In the genomic region with DNA sequence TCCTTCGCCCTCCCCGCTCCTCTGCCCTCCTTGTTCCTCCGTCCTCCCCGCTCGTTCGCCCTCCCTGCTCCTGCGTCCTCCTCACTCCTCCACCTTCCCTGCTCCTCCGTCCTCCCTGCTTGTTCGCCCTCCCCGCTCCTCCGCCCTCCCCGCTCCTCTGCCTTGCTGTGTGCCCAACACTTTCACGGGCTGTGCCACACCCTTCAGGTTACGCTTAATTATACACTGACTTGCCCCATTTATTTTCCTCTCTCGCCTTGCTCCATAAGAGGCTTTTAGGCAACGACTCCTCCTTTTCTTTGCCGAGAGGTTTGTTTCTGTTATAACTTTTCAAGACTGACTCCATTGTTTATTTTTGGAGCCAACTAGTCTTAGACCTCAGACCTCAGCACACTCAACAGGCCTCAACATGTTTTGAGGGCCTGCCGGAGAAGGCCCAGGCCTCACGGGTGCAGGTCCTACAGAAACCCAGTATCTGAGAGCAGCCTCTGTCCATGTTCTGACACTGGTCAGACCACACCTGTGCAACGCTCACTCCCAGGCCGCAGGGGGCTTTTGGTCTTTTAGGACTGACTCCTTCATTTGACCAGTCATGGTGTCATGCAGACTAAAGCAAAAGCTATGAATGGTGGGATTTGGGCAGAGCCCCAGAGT, we compare ENCODE assay signal across 21 cellular contexts. TPM values are rescaled to one million over a fixed set of nuclear protein-coding genes. Genes with fewer than 3 reads are reported as not detected.
A peak's percentile ranks its signal among the peaks of the same experiment; 100 is the strongest.
DNase-seq lines count a peak whose midpoint lies in the region; ATAC-seq, FAIRE-seq and TF ChIP-seq lines count a peak whose summit lies in the region.
"Had no signal": no experiment of that assay in that cellular context is flagged by ENCODE, and none has a peak within 500 bp of the region (broad histone marks: within the 10 kb centered on the region; RNA-seq: fewer than 3 reads in every experiment).

No MANE protein-coding gene starts in this region.

- intact Hi-C loops in K562 (cut with micrococcal nuclease) (no loop called here), spleen (cut with DNase I; ENCODE audit: low total_unique reads) (no loop called here)

- H3K4me3 ChIP-seq in K562 (no peak overlapping the region), spleen (no peak overlapping the region)
- H3K4me3 ChIP-seq: adrenal gland, GM23248, sigmoid colon, thoracic aorta had no signal

- TF ChIP-seq EP300 in K562 (IDR thresholded peaks at IDR 0.05; ENCODE audit: low read length): no peak

- BruUV-seq in K562 (replicated peaks; lab: Mats Ljungman, UMichigan): no TSS peak

- FAIRE-seq in K562 (lab: Jason Lieb, UNC): peak; percentile 23
- FAIRE-seq: frontal cortex, G401.6 had no signal

- no peak overlapping the region for H3K4me2 ChIP-seq in K562 (ENCODE audit: insufficient read depth, low read length)

- in situ Hi-C loops in K562 (cut with MboI): no loop called here

- ATAC-seq in K562 (no peak; the same call in 2 of the 3 replicates), GM21786 (IDR thresholded peaks at IDR 0.05; ENCODE audit: unreplicated experiment) (no peak), HG02571 (IDR thresholded peaks at IDR 0.05; ENCODE audit: unreplicated experiment) (no peak)
- ATAC-seq: stimulated activated memory B cell treated with anti-CD40 and anti-IgM and Interleukin-4, amounts not matched to agents 10 μg/mL and 1 μg/mL and 100 μg/mL, for 72 hours had no signal

- DNase-seq in NCI-H187 treated with DMSO at 0.1 percent for 48 hours (lab: John Stamatoyannopoulos, UW): peak; percentile 86
- no peak for DNase-seq in K562 (ENCODE audit: extremely low read depth in 1 of 4, low spot score in 3 of 4)
- DNase-seq in islet precursor cell: peak; percentile 50
- peak; percentile 46 for DNase-seq in spleen
- no peak for DNase-seq in H4 (ENCODE audit: low spot score)
- DNase-seq: activated CD4-positive, alpha-beta T cell treated with anti-CD3 and anti-CD28 coated beads for 48 hours; CD4-positive, alpha-beta T cell; dermis blood vessel endothelial cell; DMS 273 treated with DMSO at 0.1 percent for 48 hours; GM23248; naive B cell; OCI-M1; SIG-M5 had no signal

- H3K4me1 ChIP-seq in K562 (replicated peaks in 1 of 2; ENCODE audit: control insufficient read depth in 2 of 2, insufficient read depth in 2 of 2, low read length in 2 of 2): no peaks in the 10 kb centered on the region; a peak in 1 of 5 replicates
- H3K4me1 ChIP-seq in spleen: no peaks in the 10 kb centered on the region
- H3K4me1 ChIP-seq: adrenal gland, sigmoid colon had no signal

- CTCF ChIA-PET in K562 (lab: Yijun Ruan, JAX; ENCODE audit: low intra/inter-chr PET ratio): no interaction called here

- TF ChIP-seq POLR2A in K562 (conservative IDR thresholded peaks at IDR 0.05): no peak
- no peak for TF ChIP-seq POLR2A in spleen (IDR thresholded peaks at IDR 0.05)

- no peaks in the 10 kb centered on the region for H3K79me2 ChIP-seq in K562 (ENCODE audit: control insufficient read depth, insufficient read depth, low read length)

- H3K27me3 ChIP-seq in K562 (ENCODE audit: control insufficient read depth in 2 of 2, insufficient read depth in 2 of 2, low read length in 2 of 2): peaks cover 74 to 98% of the 10 kb centered on the region in 2 experiments
- peaks cover 0 to 49% (median 5%) of the 10 kb centered on the region in 7 donors for H3K27me3 ChIP-seq in spleen (replicated peaks in 1 of 7)

- no peak for TF ChIP-seq RAD21 in K562 (CRISPR knock-in tag; conservative IDR thresholded peaks at IDR 0.05 in 1 of 2, IDR thresholded peaks at IDR 0.05 in 1 of 2)

- H4K20me1 ChIP-seq in K562 (replicated peaks; ENCODE audit: control insufficient read depth, insufficient read depth, low read length): no peaks in the 10 kb centered on the region

- H3K36me3 ChIP-seq in K562 (ENCODE audit: control insufficient read depth, insufficient read depth, low read length) (no peaks in the 10 kb centered on the region), spleen (no peaks in the 10 kb centered on the region)
- H3K36me3 ChIP-seq: adrenal gland, sigmoid colon, thoracic aorta had no signal

- WGBS in K562 (ENCODE audit: insufficient coverage, low coverage, missing lambda C conversion rate): 6% methylated on average over 21 of the region's 21 CpGs
- 88 to 91% (median 90%) methylated on average over 21 of the region's 21 CpGs for WGBS in spleen, 5 donors

- H3K9ac ChIP-seq in K562 (ENCODE audit: insufficient read depth in 1 of 2, low read depth in 2 of 2, low read length in 2 of 2): no peak overlapping the region
- H3K9ac ChIP-seq: GM23248 had no signal

- no peaks in the 10 kb centered on the region for H3K9me1 ChIP-seq in K562 (ENCODE audit: control insufficient read depth, insufficient read depth, low read length)

- POLR2A ChIA-PET in K562 (lab: Yijun Ruan, JAX): no interaction called here

- H3K9me3 ChIP-seq in K562 (replicated peaks; ENCODE audit: control insufficient read depth, insufficient read depth, low read depth, low read length): no peaks in the 10 kb centered on the region
- H3K9me3 ChIP-seq in spleen: no peaks in the 10 kb centered on the region
- H3K9me3 ChIP-seq: adrenal gland, sigmoid colon, thoracic aorta had no signal

- H3K27ac ChIP-seq in K562 (ENCODE audit: extremely low read depth, low read depth, low read length): no peak overlapping the region
- H3K27ac ChIP-seq in spleen: no peak overlapping the region
- H3K27ac ChIP-seq: adrenal gland, GM23248, sigmoid colon, thoracic aorta had no signal

- TF ChIP-seq CTCF in K562 (IDR thresholded peaks at IDR 0.05 in 2 of 3, conservative IDR thresholded peaks at IDR 0.05 in 1 of 3; ENCODE audit: insufficient read depth in 2 of 3, low read depth in 1 of 3, low read length in 3 of 3) (no peak), spleen (IDR thresholded peaks at IDR 0.05 in 8 of 11, conservative IDR thresholded peaks at IDR 0.05 in 3 of 11) (no peak)

- no peak overlapping the region for H2AFZ ChIP-seq in K562 (ENCODE audit: low read depth, low read length)
- H2AFZ ChIP-seq: GM23248 had no signal

TF ChIP-seq in K562, 482 proteins besides CTCF, POLR2A, EP300 and RAD21:
- TF ChIP-seq KLF6 (CRISPR knock-in tag; IDR thresholded peaks at IDR 0.05; ENCODE audit: borderline replicate concordance) (no peak), ZNF263 (CRISPR knock-in tag; IDR thresholded peaks at IDR 0.05; ENCODE audit: borderline replicate concordance) (0 out of 2 replicates have a peak, but pooled peaks have one; percentile 64), ZNF253 (CRISPR knock-in tag; conservative IDR thresholded peaks at IDR 0.05) (no peak), CTBP1 (IDR thresholded peaks at IDR 0.05; ENCODE audit: borderline replicate concordance) (no peak)
TF ChIP-seq in K562: peak in this region for 1.

RNA-seq across cellular contexts. Expression of a gene that starts 18.2 kb away (rescaled TPM):
- total RNA-seq in K562 (2011; cell fraction: chromatin; rRNA removed; ENCODE audit: low replicate concordance): 7.2 and 11.4 TPM in 2 replicates
- total RNA-seq in K562 (2011; cell fraction: nucleolus; rRNA removed): 2.8 and 4.7 TPM in 2 replicates
- 4.8 and 6.9 TPM in 2 replicates for total RNA-seq in K562 (2011; cell fraction: nucleoplasm; rRNA removed)
- total RNA-seq in K562 (2014; rRNA removed) (3.1 TPM in 2 replicates), K562 (2014; rRNA removed; fragmentation: Illumina TruSeq; extraction: Trizol) (3.3 and 3.9 TPM in 2 replicates), K562 (2015; rRNA removed; fragmentation: Illumina TruSeq; extraction: Trizol) (1.8 and 2.8 TPM in 2 replicates), K562 (2021) (3.6 and 5.0 TPM in 2 replicates), spleen (10 to 100 TPM; 25.6 to 50.9 (median 41.3) TPM)
- polyA plus RNA-seq in K562 (2011; rRNA removed) (3.8 and 5.6 TPM in 2 replicates), K562 (2014; fragmentation: Illumina TruSeq; extraction: Trizol) (3.2 and 4.0 TPM in 2 replicates), K562 (2014; fragmentation: Nextera tagmentation; extraction: Ambion mirVana) (1 to 10 TPM in 1 of 2 experiments, under 1 TPM in 1; 0.99 to 1.1 TPM), K562 (2014; rRNA removed) (3.5 and 3.6 TPM in 2 replicates), spleen (10 to 100 TPM; 15.8 to 31.4 (median 18.3) TPM)
- polyA plus RNA-seq in K562 (2011; cell fraction: cytosol; rRNA removed): 1.3 and 1.8 TPM in 2 replicates
- polyA plus RNA-seq in K562 (2011; cell fraction: nucleus; rRNA removed): 3.0 and 4.6 TPM in 2 replicates
- 2.3 and 2.7 TPM in 2 replicates for polyA plus RNA-seq in K562 (2012)
- polyA minus RNA-seq in K562 (2011; rRNA and poly(A)+ RNA removed): 4.2 and 6.0 TPM in 2 replicates
- polyA minus RNA-seq in K562 (2011; cell fraction: cytosol; rRNA and poly(A)+ RNA removed): 2.1 TPM in 1 of 2 replicates, not detected in the other
- polyA minus RNA-seq in K562 (2011; cell fraction: nucleus; rRNA and poly(A)+ RNA removed): 2.4 and 2.7 TPM in 2 replicates
- total RNA-seq in H4 (2014; rRNA removed; shearing (Covaris generic)): 7.3 and 11.3 TPM in 2 replicates

Comparison
In these comparisons a context has a peak if more than half of its experiments do, and no peak if none do; other contexts are left out.
1. DNase-seq: peak in NCI-H187 treated with DMSO at 0.1 percent for 48 hours (single experiment), islet precursor cell (single experiment) and spleen (single experiment); none in K562 (0 of 4) and H4 (single experiment).